11 cellular contexts compared by ENCODE assay signal in genomic region chrX:79524642-79525041, GRCh38.
A peak's percentile ranks its signal among the peaks of the same experiment; 100 is the strongest.
DNase-seq lines count a peak whose midpoint lies in the region; ATAC-seq and TF ChIP-seq lines count a peak whose summit lies in the region.
"Had no signal": no experiment of that assay in that cellular context is flagged by ENCODE, and none has a peak within 500 bp of the region (broad histone marks: within the 10 kb centered on the region; RNA-seq: fewer than 3 reads in every experiment).

No MANE protein-coding gene starts in this region.

- H3K4me2 ChIP-seq in GM23248 (ENCODE audit: unreplicated experiment) (no peak overlapping the region), PC-9 (no peak overlapping the region)

- H3K9me3 Mint-ChIP-seq in activated T-helper 17 cell treated with anti-CD3 and anti-CD28 coated beads, Interleukin-2, amount 50 U/mL, for 72 hours = peaks cover 13% of the 10 kb centered on the region

- intact Hi-C loops in PC-9 (cut with micrococcal nuclease; ENCODE audit: unreplicated experiment) (no loop called here), left cardiac atrium (cut with DNase I) (no loop called here)

- no peaks in the 10 kb centered on the region for H3K4me1 ChIP-seq in GM23248 (ENCODE audit: insufficient read depth)
- H3K4me1 ChIP-seq in PC-9 (replicated peaks; ENCODE audit: insufficient read depth) = no peaks in the 10 kb centered on the region
- H3K4me1 ChIP-seq: parathyroid adenoma had no signal

- no peaks in the 10 kb centered on the region for H3K4me1 Mint-ChIP-seq in activated T-helper 17 cell treated with anti-CD3 and anti-CD28 coated beads, Interleukin-2, amount 50 U/mL, for 72 hours

- DNase-seq in GM23248 (peak; percentile 2), PC-9 (no peak), kidney tubule cell (ENCODE audit: low spot score) (peak; percentile 30), NCI-H82 treated with DMSO at 0.1 percent for 48 hours (lab: John Stamatoyannopoulos, UW; ENCODE audit: unreplicated experiment) (no peak), left cardiac atrium (no peak), SKM-1 (lab: John Stamatoyannopoulos, UW; ENCODE audit: unreplicated experiment) (no peak)
- DNase-seq: activated gamma-delta T cell treated with Interleukin-2 at 50 U/mL for 16 hours, NCI-H345 had no signal

- H4K20me1 ChIP-seq in GM23248 (ENCODE audit: insufficient read depth) (no peaks in the 10 kb centered on the region), PC-9 (ENCODE audit: insufficient read depth) (no peaks in the 10 kb centered on the region)

- peak; percentile 43; the same call in 1 of the 2 replicates for TF ChIP-seq CTCF in GM12874 (IDR thresholded peaks at IDR 0.05; ENCODE audit: insufficient read depth, low read depth, low read length)
- peak; percentile 37; the same call in 1 of the 2 replicates for TF ChIP-seq CTCF in PC-9 (conservative IDR thresholded peaks at IDR 0.05)

- H2AFZ ChIP-seq in GM23248 (no peak overlapping the region), PC-9 (no peak overlapping the region)
- H2AFZ ChIP-seq: parathyroid adenoma had no signal

- no peaks in the 10 kb centered on the region for H3K36me3 Mint-ChIP-seq in activated T-helper 17 cell treated with anti-CD3 and anti-CD28 coated beads, Interleukin-2, amount 50 U/mL, for 72 hours (ENCODE audit: low read depth)

- CTCF ChIA-PET in PC-9 (lab: Charles Lee) = no interaction called here

- no peak overlapping the region for H3K4me3 ChIP-seq in GM23248
- no peak overlapping the region for H3K4me3 ChIP-seq in PC-9

- in situ Hi-C loops in GM23248 (cut with MboI) = no loop called here

- H3K27ac Mint-ChIP-seq in activated T-helper 17 cell treated with anti-CD3 and anti-CD28 coated beads, Interleukin-2, amount 50 U/mL, for 72 hours = no peak overlapping the region

- H3K4me3 Mint-ChIP-seq in activated T-helper 17 cell treated with anti-CD3 and anti-CD28 coated beads, Interleukin-2, amount 50 U/mL, for 72 hours = no peak overlapping the region

- H3F3A ChIP-seq in GM23248 (ENCODE audit: insufficient read depth) (no peaks in the 10 kb centered on the region), PC-9 (ENCODE audit: insufficient read depth, low read depth) (no peaks in the 10 kb centered on the region)

- H3K9me3 ChIP-seq in GM23248 (ENCODE audit: low read depth) (no peaks in the 10 kb centered on the region), PC-9 (ENCODE audit: insufficient read depth, low read depth) (no peaks in the 10 kb centered on the region)

- H3K27ac ChIP-seq in GM23248 (no peak overlapping the region), PC-9 (no peak overlapping the region)
- H3K27ac ChIP-seq: parathyroid adenoma had no signal

- POLR2A ChIA-PET in PC-9 (lab: Charles Lee; ENCODE audit: unreplicated experiment) = no interaction called here

- H3K9me2 ChIP-seq in GM23248 (ENCODE audit: insufficient read depth) = no peaks in the 10 kb centered on the region
- H3K9me2 ChIP-seq in PC-9 (ENCODE audit: insufficient read depth) = no peaks in the 10 kb centered on the region

- no peak overlapping the region for H3K9ac ChIP-seq in GM23248
- H3K9ac ChIP-seq: parathyroid adenoma had no signal

- H3K79me2 ChIP-seq in GM23248 (ENCODE audit: insufficient read depth) (no peaks in the 10 kb centered on the region), PC-9 (ENCODE audit: low read depth) (no peaks in the 10 kb centered on the region)
- H3K79me2 ChIP-seq: parathyroid adenoma had no signal

- 6 to 15% methylated on average over 2 of the region's 2 CpGs for WGBS in GM23248 (ENCODE audit: low coverage in 1 of 2, low lambda C conversion rate in 2 of 2, missing lambda C conversion rate in 2 of 2), 2 experiments

- no TSS peak for BruUV-seq in PC-9 (replicated peaks; lab: Mats Ljungman, UMichigan)

- H3K27me3 ChIP-seq in GM23248 (replicated peaks; ENCODE audit: insufficient read depth) (no peaks in the 10 kb centered on the region), PC-9 (ENCODE audit: insufficient read depth, low read depth) (no peaks in the 10 kb centered on the region)

- no peaks in the 10 kb centered on the region for H3K36me3 ChIP-seq in GM23248 (ENCODE audit: low read depth)
- no peaks in the 10 kb centered on the region for H3K36me3 ChIP-seq in PC-9 (ENCODE audit: low read depth)

- H3K27me3 Mint-ChIP-seq in activated T-helper 17 cell treated with anti-CD3 and anti-CD28 coated beads, Interleukin-2, amount 50 U/mL, for 72 hours = no peaks in the 10 kb centered on the region

- no peak for ATAC-seq in activated T-helper 17 cell treated with anti-CD3 and anti-CD28 coated beads, Interleukin-2, amount 50 U/mL, for 72 hours (replicated peaks)
- ATAC-seq in left cardiac atrium = no peak

Comparison
In these comparisons a context has a peak if more than half of its experiments do, and no peak if none do; other contexts are left out.
1. DNase-seq: peak in GM23248 (single experiment) and kidney tubule cell (single experiment); none in PC-9 (0 of 2), NCI-H82 treated with DMSO at 0.1 percent for 48 hours (single experiment), left cardiac atrium (single experiment) and SKM-1 (single experiment).